ENCODE assay signal across 1 cellular context in the genomic region with DNA sequence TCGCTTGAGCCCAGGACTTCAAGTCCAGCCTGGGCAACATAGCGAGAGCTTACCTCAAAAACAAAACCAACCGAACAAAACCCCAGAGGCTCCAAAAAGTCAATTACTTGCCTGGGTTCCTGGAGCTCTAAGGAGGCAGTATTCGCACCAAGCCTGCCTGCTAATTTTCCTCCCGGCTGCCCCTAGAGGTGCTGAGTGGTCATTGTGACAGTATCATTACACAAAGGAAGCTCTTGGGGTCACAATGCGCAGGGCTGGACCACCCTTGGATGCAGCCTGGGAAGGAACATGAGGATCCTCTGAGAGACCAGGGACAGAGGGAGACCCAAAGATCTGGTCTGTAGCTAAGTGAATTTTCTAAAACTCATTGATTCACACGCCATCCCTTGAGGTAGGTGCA.
TF ChIP-seq lines count a peak whose summit lies in the region.

No MANE protein-coding gene starts in this region.

TF ChIP-seq in IMR-90, 13 proteins besides CTCF, POLR2A, EP300 and RAD21:
- TF ChIP-seq MAFK (IDR thresholded peaks at IDR 0.05; ENCODE audit: low read depth, low read length) = no peak
- TF ChIP-seq, protein P1, sequence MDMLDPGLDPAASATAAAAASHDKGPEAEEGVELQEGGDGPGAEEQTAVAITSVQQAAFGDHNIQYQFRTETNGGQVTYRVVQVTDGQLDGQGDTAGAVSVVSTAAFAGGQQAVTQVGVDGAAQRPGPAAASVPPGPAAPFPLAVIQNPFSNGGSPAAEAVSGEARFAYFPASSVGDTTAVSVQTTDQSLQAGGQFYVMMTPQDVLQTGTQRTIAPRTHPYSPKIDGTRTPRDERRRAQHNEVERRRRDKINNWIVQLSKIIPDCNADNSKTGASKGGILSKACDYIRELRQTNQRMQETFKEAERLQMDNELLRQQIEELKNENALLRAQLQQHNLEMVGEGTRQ (IDR thresholded peaks at IDR 0.05; ENCODE audit: low read depth, low read length) = no peak
- TF ChIP-seq RCOR1 (IDR thresholded peaks at IDR 0.05; ENCODE audit: insufficient replicate concordance, low read length) = no peak
TF ChIP-seq in IMR-90: peak in this region for 0.
